1 cellular context compared by ENCODE assay signal in the genomic region with DNA sequence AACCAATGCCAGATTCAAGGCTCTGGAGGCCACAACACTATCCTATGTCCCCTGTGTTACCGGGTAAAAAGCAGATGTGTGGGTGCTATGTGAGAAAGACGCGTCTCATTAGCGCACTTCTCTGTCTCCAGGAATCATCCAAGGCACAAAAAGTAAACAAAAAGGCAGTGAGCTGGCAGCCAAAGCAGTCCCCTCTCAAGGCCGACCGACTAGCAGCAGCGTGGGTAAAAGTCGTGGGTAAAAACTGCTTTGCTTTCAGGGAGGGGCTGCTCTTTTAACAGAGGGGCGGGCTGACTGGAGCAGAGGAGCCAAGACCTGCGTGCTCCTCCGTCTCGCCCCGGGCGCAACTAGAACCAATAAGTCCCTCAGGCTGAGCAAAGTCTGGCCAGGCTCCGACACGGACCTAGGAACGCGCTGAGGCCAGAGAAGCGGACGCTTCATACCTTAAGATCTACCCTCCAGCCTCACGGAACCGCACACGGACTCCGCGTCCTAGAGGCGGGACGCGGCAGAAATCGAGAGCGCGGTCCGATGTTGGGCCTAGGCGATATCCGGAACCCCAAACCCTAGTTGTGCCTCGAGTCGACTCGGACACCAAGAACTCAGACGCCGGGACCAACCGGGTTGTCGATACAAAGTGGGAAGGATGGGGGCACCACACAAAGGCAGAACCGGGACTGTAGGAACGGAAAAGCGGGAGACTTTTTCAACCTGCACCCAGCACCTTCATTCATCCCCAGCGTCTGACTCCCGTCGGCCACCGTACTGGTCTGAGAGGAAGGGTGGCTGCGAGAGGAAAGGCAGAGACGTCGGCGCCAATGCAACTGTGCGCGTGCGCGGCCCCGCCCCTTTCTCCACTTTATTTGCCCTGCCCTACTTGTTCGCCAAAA.
A peak's percentile ranks its signal among the peaks of the same experiment; 100 is the strongest.
TF ChIP-seq lines count a peak whose summit lies in the region.

A gene with protein sequence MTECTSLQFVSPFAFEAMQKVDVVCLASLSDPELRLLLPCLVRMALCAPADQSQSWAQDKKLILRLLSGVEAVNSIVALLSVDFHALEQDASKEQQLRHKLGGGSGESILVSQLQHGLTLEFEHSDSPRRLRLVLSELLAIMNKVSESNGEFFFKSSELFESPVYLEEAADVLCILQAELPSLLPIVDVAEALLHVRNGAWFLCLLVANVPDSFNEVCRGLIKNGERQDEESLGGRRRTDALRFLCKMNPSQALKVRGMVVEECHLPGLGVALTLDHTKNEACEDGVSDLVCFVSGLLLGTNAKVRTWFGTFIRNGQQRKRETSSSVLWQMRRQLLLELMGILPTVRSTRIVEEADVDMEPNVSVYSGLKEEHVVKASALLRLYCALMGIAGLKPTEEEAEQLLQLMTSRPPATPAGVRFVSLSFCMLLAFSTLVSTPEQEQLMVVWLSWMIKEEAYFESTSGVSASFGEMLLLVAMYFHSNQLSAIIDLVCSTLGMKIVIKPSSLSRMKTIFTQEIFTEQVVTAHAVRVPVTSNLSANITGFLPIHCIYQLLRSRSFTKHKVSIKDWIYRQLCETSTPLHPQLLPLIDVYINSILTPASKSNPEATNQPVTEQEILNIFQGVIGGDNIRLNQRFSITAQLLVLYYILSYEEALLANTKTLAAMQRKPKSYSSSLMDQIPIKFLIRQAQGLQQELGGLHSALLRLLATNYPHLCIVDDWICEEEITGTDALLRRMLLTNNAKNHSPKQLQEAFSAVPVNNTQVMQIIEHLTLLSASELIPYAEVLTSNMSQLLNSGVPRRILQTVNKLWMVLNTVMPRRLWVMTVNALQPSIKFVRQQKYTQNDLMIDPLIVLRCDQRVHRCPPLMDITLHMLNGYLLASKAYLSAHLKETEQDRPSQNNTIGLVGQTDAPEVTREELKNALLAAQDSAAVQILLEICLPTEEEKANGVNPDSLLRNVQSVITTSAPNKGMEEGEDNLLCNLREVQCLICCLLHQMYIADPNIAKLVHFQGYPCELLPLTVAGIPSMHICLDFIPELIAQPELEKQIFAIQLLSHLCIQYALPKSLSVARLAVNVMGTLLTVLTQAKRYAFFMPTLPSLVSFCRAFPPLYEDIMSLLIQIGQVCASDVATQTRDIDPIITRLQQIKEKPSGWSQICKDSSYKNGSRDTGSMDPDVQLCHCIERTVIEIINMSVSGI (minus strand): TSS at position 772 of the 890 bp plus-strand sequence. CDS start 1,338 bp downstream, outside the sequence.

TF ChIP-seq in IMR-90, 13 proteins besides CTCF, POLR2A, EP300 and RAD21:
- peak; percentile 60 for TF ChIP-seq MXI1 (IDR thresholded peaks at IDR 0.05; ENCODE audit: borderline replicate concordance, low read depth, low read length)
- no peak for TF ChIP-seq CEBPB (IDR thresholded peaks at IDR 0.05; ENCODE audit: low read depth, low read length)
- no peak for TF ChIP-seq RFX5 (IDR thresholded peaks at IDR 0.05; ENCODE audit: low read depth, low read length)
